In the genomic region with DNA sequence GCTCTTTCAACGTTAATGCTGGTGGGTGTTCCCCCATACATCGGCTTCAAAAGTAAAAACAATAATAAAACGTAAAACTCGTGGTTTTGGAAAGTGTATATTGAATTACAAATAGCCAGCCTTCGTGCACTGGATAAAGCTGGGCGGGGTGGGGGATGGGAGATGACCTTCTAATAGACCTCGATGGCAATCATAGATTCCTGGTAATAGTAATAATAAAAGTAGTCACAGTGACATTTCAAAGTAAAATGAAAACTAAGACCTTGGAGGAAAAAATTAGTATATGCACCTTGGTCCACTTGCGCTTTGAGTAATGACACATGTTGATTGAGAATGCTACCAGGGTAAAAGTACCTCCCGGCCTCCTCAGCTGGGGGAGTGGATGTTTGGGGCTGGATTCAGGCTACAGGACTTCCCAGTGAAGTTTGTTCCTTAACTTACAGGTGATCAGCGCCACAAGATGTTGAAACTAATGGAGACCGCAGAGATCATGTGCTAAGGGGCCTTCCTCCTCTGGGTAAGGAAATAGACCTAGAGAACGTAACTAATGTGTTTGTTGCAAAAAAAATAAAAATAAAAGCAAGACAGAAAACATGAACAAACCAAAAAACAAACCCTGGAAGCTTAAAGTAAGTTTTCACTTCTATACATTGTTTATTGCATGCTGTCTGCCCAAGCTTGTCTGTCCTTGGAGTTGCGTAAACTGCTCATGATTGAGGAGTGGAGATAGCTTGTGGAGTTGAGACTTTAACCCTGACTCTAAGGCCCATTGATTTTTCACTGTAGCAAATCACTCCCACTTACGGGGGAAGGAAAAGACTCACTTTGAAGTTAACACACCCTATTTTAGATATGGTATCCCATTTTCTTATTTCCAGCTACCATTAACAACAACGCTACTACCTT, we compare ENCODE assay signal across 1 cellular context.
TF ChIP-seq lines count a peak whose summit lies in the region.

No MANE protein-coding gene starts in this region.

TF ChIP-seq in GM23338, 12 proteins besides CTCF, POLR2A, EP300 and RAD21 (continued from another document):
- TF ChIP-seq, protein P1, sequence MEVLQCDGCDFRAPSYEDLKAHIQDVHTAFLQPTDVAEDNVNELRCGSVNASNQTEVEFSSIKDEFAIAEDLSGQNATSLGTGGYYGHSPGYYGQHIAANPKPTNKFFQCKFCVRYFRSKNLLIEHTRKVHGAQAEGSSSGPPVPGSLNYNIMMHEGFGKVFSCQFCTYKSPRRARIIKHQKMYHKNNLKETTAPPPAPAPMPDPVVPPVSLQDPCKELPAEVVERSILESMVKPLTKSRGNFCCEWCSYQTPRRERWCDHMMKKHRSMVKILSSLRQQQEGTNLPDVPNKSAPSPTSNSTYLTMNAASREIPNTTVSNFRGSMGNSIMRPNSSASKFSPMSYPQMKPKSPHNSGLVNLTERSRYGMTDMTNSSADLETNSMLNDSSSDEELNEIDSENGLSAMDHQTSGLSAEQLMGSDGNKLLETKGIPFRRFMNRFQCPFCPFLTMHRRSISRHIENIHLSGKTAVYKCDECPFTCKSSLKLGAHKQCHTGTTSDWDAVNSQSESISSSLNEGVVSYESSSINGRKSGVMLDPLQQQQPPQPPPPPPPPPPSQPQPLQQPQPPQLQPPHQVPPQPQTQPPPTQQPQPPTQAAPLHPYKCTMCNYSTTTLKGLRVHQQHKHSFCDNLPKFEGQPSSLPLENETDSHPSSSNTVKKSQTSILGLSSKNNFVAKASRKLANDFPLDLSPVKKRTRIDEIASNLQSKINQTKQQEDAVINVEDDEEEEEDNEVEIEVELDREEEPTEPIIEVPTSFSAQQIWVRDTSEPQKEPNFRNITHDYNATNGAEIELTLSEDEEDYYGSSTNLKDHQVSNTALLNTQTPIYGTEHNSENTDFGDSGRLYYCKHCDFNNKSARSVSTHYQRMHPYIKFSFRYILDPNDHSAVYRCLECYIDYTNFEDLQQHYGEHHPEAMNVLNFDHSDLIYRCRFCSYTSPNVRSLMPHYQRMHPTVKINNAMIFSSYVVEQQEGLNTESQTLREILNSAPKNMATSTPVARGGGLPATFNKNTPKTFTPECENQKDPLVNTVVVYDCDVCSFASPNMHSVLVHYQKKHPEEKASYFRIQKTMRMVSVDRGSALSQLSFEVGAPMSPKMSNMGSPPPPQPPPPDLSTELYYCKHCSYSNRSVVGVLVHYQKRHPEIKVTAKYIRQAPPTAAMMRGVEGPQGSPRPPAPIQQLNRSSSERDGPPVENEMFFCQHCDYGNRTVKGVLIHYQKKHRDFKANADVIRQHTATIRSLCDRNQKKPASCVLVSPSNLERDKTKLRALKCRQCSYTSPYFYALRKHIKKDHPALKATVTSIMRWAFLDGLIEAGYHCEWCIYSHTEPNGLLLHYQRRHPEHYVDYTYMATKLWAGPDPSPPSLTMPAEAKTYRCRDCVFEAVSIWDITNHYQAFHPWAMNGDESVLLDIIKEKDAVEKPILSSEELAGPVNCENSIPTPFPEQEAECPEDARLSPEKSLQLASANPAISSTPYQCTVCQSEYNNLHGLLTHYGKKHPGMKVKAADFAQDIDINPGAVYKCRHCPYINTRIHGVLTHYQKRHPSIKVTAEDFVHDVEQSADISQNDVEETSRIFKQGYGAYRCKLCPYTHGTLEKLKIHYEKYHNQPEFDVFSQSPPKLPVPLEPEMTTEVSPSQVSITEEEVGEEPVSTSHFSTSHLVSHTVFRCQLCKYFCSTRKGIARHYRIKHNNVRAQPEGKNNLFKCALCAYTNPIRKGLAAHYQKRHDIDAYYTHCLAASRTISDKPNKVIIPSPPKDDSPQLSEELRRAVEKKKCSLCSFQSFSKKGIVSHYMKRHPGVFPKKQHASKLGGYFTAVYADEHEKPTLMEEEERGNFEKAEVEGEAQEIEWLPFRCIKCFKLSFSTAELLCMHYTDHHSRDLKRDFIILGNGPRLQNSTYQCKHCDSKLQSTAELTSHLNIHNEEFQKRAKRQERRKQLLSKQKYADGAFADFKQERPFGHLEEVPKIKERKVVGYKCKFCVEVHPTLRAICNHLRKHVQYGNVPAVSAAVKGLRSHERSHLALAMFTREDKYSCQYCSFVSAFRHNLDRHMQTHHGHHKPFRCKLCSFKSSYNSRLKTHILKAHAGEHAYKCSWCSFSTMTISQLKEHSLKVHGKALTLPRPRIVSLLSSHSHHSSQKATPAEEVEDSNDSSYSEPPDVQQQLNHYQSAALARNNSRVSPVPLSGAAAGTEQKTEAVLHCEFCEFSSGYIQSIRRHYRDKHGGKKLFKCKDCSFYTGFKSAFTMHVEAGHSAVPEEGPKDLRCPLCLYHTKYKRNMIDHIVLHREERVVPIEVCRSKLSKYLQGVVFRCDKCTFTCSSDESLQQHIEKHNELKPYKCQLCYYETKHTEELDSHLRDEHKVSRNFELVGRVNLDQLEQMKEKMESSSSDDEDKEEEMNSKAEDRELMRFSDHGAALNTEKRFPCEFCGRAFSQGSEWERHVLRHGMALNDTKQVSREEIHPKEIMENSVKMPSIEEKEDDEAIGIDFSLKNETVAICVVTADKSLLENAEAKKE (CRISPR knock-in tag; IDR thresholded peaks at IDR 0.05), result no peak
- TF ChIP-seq REST (IDR thresholded peaks at IDR 0.05; ENCODE audit: unreplicated experiment), result no peak
- no peak for TF ChIP-seq ZNF114 (CRISPR knock-in tag; IDR thresholded peaks at IDR 0.05)
- no peak for TF ChIP-seq NANOG (IDR thresholded peaks at IDR 0.05; ENCODE audit: borderline replicate concordance)
- no peak for TF ChIP-seq ETS1 (IDR thresholded peaks at IDR 0.05)
- TF ChIP-seq STAT1 (IDR thresholded peaks at IDR 0.05; ENCODE audit: unreplicated experiment), result no peak
